3 cellular contexts compared by ENCODE assay signal in the genomic region with DNA sequence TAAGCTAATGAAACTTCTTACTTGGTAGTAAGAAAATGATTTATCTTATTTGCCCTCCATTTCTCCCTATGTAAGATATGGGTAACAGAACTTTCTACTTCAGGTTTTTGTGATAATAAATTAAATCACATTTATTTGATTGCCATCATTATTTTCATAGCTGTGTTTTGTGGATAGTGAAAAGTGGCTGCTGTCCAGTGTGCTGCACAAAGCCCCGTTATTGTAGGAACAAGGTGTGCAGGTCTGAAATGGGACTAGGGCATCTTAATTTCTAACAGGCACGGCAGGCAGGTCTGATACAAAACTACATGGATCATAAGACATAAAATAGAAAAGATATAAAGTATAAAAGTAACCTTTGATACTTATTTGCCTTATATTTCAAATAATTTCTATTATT.
"Had no signal": no experiment of that assay in that cellular context is flagged by ENCODE, and none has a peak within 500 bp of the region (broad histone marks: within the 10 kb centered on the region; RNA-seq: fewer than 3 reads in every experiment).

No MANE protein-coding gene starts in this region.

- DNase-seq: IMR-90, KBM-7, KG1 had no signal
